ENCODE assay signal across 11 cellular contexts in the genomic region with DNA sequence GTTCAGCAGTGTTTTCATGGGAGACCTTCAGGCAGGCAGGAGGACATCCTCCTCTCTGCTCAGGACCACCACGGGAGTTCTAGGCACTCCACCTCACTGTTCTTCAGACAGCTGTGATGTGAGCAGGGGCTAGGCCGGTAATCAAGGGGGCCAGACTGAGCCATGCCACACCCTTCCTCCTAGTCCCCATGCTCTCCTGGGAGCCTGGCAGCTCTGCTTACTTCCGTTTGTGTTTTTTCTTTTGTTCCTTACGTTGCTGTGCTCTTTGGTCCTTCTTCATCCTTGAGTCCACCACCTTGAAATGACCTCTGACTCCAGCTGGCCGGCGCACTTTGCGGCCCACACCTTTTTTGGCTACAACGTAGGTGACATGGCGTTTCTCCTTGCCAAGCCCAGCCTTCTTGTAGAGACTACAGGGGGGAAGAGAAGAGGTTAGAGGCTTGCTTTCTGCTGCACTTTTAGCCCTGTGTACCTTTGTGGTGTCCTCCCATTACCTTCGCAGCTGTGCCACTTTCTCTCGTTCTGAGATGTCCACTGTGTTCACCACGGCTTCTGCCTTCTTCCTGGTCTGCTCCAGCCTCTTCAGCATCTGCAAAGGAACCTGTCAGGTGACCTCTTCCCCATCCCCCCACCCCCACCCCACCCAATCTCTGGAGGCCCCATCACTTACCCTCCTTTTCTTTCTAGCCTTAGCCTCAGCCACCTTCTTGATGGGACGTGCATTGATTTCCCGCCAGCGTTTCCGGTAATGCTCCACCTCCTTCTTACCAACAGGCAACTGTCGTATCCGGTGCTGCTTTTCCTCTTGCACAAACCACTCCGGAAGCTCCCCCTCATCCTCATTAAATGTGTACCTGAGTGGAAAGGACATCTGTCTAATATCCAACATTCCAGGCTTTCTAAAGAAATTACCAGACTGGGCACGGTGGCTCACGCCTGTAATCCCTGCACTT. TPM values are rescaled to one million over a fixed set of nuclear protein-coding genes. Genes with fewer than 3 reads are reported as not detected.
DNase-seq lines count a peak whose midpoint lies in the region; ATAC-seq and TF ChIP-seq lines count a peak whose summit lies in the region.
"Had no signal": no experiment of that assay in that cellular context is flagged by ENCODE, and none has a peak within 500 bp of the region (broad histone marks: within the 10 kb centered on the region; RNA-seq: fewer than 3 reads in every experiment).

No MANE protein-coding gene starts in this region.

- peaks cover 96 to 100% (median 100%) of the 10 kb centered on the region in 4 donors for H3K36me3 ChIP-seq in stomach

- ATAC-seq in activated T-cell treated with anti-CD3 and anti-CD28 coated beads, Interleukin-2, amount 50 U/mL, for 72 hours (replicated peaks in 1 of 2), result no peak
- ATAC-seq in right cardiac atrium, result peak; percentile 27 to 31
- ATAC-seq: left lung had no signal

- intact Hi-C loops in right cardiac atrium (cut with DNase I) (no loop called here), stomach (cut with DNase I; ENCODE audit: low total_unique reads) (no loop called here)

- H3K4me1 ChIP-seq in right cardiac atrium (ENCODE audit: control insufficient read depth, insufficient read depth, low read length) (peaks cover 8% of the 10 kb centered on the region), stomach (peaks cover 0 to 14% (median 6%) of the 10 kb centered on the region in 4 donors)

- H3K27me3 ChIP-seq in right cardiac atrium (ENCODE audit: control insufficient read depth, insufficient read depth), result no peaks in the 10 kb centered on the region
- H3K27me3 ChIP-seq in stomach, result no peaks in the 10 kb centered on the region
- H3K27me3 ChIP-seq: left lung had no signal

- no peak for TF ChIP-seq CTCF in stomach (IDR thresholded peaks at IDR 0.05)

- no peak for TF ChIP-seq EP300 in stomach (IDR thresholded peaks at IDR 0.05)

- no peaks in the 10 kb centered on the region for H3K9me3 Mint-ChIP-seq in activated naive CD4-positive, alpha-beta T cell treated with anti-CD3 and anti-CD28 coated beads, Interleukin-2, amount 50 U/mL, for 24 hours
- no peaks in the 10 kb centered on the region for H3K9me3 Mint-ChIP-seq in activated T-cell treated with anti-CD3 and anti-CD28 coated beads, Interleukin-2, amount 50 U/mL, for 72 hours

- TF ChIP-seq POLR2A in stomach (IDR thresholded peaks at IDR 0.05), result no peak

- no peak overlapping the region for H3K4me3 Mint-ChIP-seq in activated naive CD4-positive, alpha-beta T cell treated with anti-CD3 and anti-CD28 coated beads, Interleukin-2, amount 50 U/mL, for 24 hours
- H3K4me3 Mint-ChIP-seq in activated T-cell treated with anti-CD3 and anti-CD28 coated beads, Interleukin-2, amount 50 U/mL, for 72 hours, result peak overlapping the region; percentile 33 to 58

- H3K9me3 ChIP-seq in right cardiac atrium (ENCODE audit: control insufficient read depth, low read length) (no peaks in the 10 kb centered on the region), stomach (no peaks in the 10 kb centered on the region)
- H3K9me3 ChIP-seq: left lung had no signal

- H3K27ac Mint-ChIP-seq in activated naive CD4-positive, alpha-beta T cell treated with anti-CD3 and anti-CD28 coated beads, Interleukin-2, amount 50 U/mL, for 24 hours, result peak overlapping the region; percentile 87
- H3K27ac Mint-ChIP-seq in activated T-cell treated with anti-CD3 and anti-CD28 coated beads, Interleukin-2, amount 50 U/mL, for 72 hours, result peak overlapping the region; percentile 80

- H3K4me1 Mint-ChIP-seq in activated naive CD4-positive, alpha-beta T cell treated with anti-CD3 and anti-CD28 coated beads, Interleukin-2, amount 50 U/mL, for 24 hours, result peaks cover 30% of the 10 kb centered on the region
- peaks cover 43% of the 10 kb centered on the region for H3K4me1 Mint-ChIP-seq in activated T-cell treated with anti-CD3 and anti-CD28 coated beads, Interleukin-2, amount 50 U/mL, for 72 hours (ENCODE audit: low read depth)

- H3K27ac ChIP-seq in right cardiac atrium (ENCODE audit: low read length) (peak overlapping the region; percentile 39), stomach (peak overlapping the region; percentile 1 to 72 (median 22))

- DNase-seq in activated naive CD4-positive, alpha-beta T cell treated with Interleukin-2 at 50 U/mL for 16 hours, result no peak
- no peak for DNase-seq in activated T-cell treated with anti-CD3 and anti-CD28 coated beads, Interleukin-2, amount 50 U/mL, for 72 hours
- peak in 1 of 3 donors; percentile 35 for DNase-seq in right cardiac atrium
- no peak for DNase-seq in stomach
- no peak for DNase-seq in NCI-H446 (lab: John Stamatoyannopoulos, UW)
- DNase-seq in activated effector memory CD4-positive, alpha-beta T cell treated with Interleukin-2 at 50 U/mL for 16 hours, result no peak
- no peak for DNase-seq in effector CD4-positive, alpha-beta T cell
- DNase-seq: caudate nucleus, left lung, NCI-H1694 treated with DMSO at 0.1 percent for 48 hours had no signal

- peaks cover 28% of the 10 kb centered on the region for H3K36me3 Mint-ChIP-seq in activated naive CD4-positive, alpha-beta T cell treated with anti-CD3 and anti-CD28 coated beads, Interleukin-2, amount 50 U/mL, for 24 hours
- peaks cover 21 to 61% of the 10 kb centered on the region in 2 donors for H3K36me3 Mint-ChIP-seq in activated T-cell treated with anti-CD3 and anti-CD28 coated beads, Interleukin-2, amount 50 U/mL, for 72 hours (ENCODE audit: insufficient read depth in 2 of 2)

- no peaks in the 10 kb centered on the region for H3K27me3 Mint-ChIP-seq in activated naive CD4-positive, alpha-beta T cell treated with anti-CD3 and anti-CD28 coated beads, Interleukin-2, amount 50 U/mL, for 24 hours
- H3K27me3 Mint-ChIP-seq in activated T-cell treated with anti-CD3 and anti-CD28 coated beads, Interleukin-2, amount 50 U/mL, for 72 hours (ENCODE audit: low read depth), result no peaks in the 10 kb centered on the region

- 59% methylated on average over 21 of the region's 21 CpGs for WGBS in right cardiac atrium
- WGBS in stomach, 5 donors, result 52 to 65% (median 57%) methylated on average over 21 of the region's 21 CpGs

- no peak overlapping the region for H3K4me3 ChIP-seq in right cardiac atrium (ENCODE audit: low read length)
- H3K4me3 ChIP-seq in stomach, result no peak overlapping the region
- H3K4me3 ChIP-seq: left lung had no signal

RNA-seq across cellular contexts. Expression of a gene that starts 7.4 kb away (rescaled TPM):
- total RNA-seq in activated T-cell treated with anti-CD3 and anti-CD28 coated beads, Interleukin-2, amount 50 U/mL, for 72 hours, result 100 to 1,000 TPM; 144 to 161 TPM
- 100 to 1,000 TPM; 141 to 159 (median 147) TPM for total RNA-seq in right cardiac atrium
- polyA plus RNA-seq in right cardiac atrium, result 175 TPM
- 100 to 1,000 TPM in 1 of 5 donors, 10 to 100 TPM in 4; 19.2 to 177 (median 80.1) TPM for total RNA-seq in stomach
- 100 to 1,000 TPM; 151 to 211 (median 153) TPM for polyA plus RNA-seq in stomach

RNA-seq across cellular contexts. Expression of a gene that starts 7.6 kb away (rescaled TPM):
- total RNA-seq in activated T-cell treated with anti-CD3 and anti-CD28 coated beads, Interleukin-2, amount 50 U/mL, for 72 hours, result 10 to 100 TPM; 36.0 to 42.3 TPM
- 10 to 100 TPM; 34.2 to 52.3 (median 38.2) TPM for total RNA-seq in right cardiac atrium
- 17.2 TPM for polyA plus RNA-seq in right cardiac atrium
- 10 to 100 TPM in 4 of 5 donors, 1 to 10 TPM in 1; 3.5 to 54.0 (median 38.6) TPM for total RNA-seq in stomach
- polyA plus RNA-seq in stomach, result 10 to 100 TPM; 12.2 to 14.4 (median 13.4) TPM

RNA-seq across cellular contexts. Expression of a gene that starts 22.6 kb away (rescaled TPM):
- 100 to 1,000 TPM; 103 to 121 TPM for total RNA-seq in activated T-cell treated with anti-CD3 and anti-CD28 coated beads, Interleukin-2, amount 50 U/mL, for 72 hours
- total RNA-seq in right cardiac atrium, result 10 to 100 TPM; 35.7 to 46.4 (median 37.4) TPM
- 27.9 TPM for polyA plus RNA-seq in right cardiac atrium
- total RNA-seq in stomach, result 100 to 1,000 TPM in 3 of 5 donors, 10 to 100 TPM in 2; 90.6 to 244 (median 109) TPM
- polyA plus RNA-seq in stomach, result 10 to 100 TPM; 65.1 to 86.9 (median 66.9) TPM

RNA-seq across cellular contexts. Expression of a gene that starts 45.9 kb away (rescaled TPM):
- total RNA-seq in activated T-cell treated with anti-CD3 and anti-CD28 coated beads, Interleukin-2, amount 50 U/mL, for 72 hours, result 100 to 1,000 TPM; 112 to 114 TPM
- total RNA-seq in right cardiac atrium, result 10 to 100 TPM; 57.0 to 82.4 (median 69.6) TPM
- 46.9 TPM for polyA plus RNA-seq in right cardiac atrium
- 100 to 1,000 TPM; 182 to 346 (median 205) TPM for total RNA-seq in stomach
- 10 to 100 TPM; 42.7 to 59.9 (median 52.7) TPM for polyA plus RNA-seq in stomach

RNA-seq across cellular contexts. Expression of a gene that starts 46.5 kb away (rescaled TPM):
- 10 to 100 TPM; 59.5 to 60.3 TPM for total RNA-seq in activated T-cell treated with anti-CD3 and anti-CD28 coated beads, Interleukin-2, amount 50 U/mL, for 72 hours
- 100 to 1,000 TPM in 2 of 4 donors, 10 to 100 TPM in 2; 90.0 to 122 (median 99.9) TPM for total RNA-seq in right cardiac atrium
- polyA plus RNA-seq in right cardiac atrium, result 65.9 TPM
- total RNA-seq in stomach, result 100 to 1,000 TPM in 2 of 5 donors, 10 to 100 TPM in 3; 38.8 to 139 (median 69.4) TPM
- 10 to 100 TPM; 11.5 to 34.6 (median 18.5) TPM for polyA plus RNA-seq in stomach

Comparison
In these comparisons a context has a peak if more than half of its experiments do, and no peak if none do; other contexts are left out.
1. ATAC-seq: peak in right cardiac atrium (2 of 2); none in activated T-cell treated with anti-CD3 and anti-CD28 coated beads, Interleukin-2, amount 50 U/mL, for 72 hours (0 of 2).